Comparison of ENCODE assay signal across 8 cellular contexts in genomic region chr3:37741644-37742043, GRCh38.
DNase-seq lines count a peak whose midpoint lies in the region; ATAC-seq and TF ChIP-seq lines count a peak whose summit lies in the region.

No MANE protein-coding gene starts in this region.

- H3K4me3 ChIP-seq in AG10803 (ENCODE audit: low read length), result no peak overlapping the region

- DNase-seq in AG10803 (ENCODE audit: low read depth), result no peak
- DNase-seq in M059J (ENCODE audit: low read depth), result peak; percentile 25
- DNase-seq in cerebellar cortex (ENCODE audit: low spot score), result peak; percentile 16
- DNase-seq in lung microvascular endothelial cell (ENCODE audit: low read depth in 2 of 2), result peak; percentile 30 to 88
- DNase-seq in cerebellar nuclear complex (lab: John Stamatoyannopoulos, UW), result no peak

- TF ChIP-seq CTCF in AG10803 (conservative IDR thresholded peaks at IDR 0.05; ENCODE audit: low read length), result peak; percentile 30

- ATAC-seq in HG02970 (IDR thresholded peaks at IDR 0.05; ENCODE audit: low FRiP score, unreplicated experiment) (no peak), GM21737 (IDR thresholded peaks at IDR 0.05; ENCODE audit: unreplicated experiment) (no peak), HG03135 (IDR thresholded peaks at IDR 0.05; ENCODE audit: unreplicated experiment) (no peak)

Comparison
In these comparisons a context has a peak if more than half of its experiments do, and no peak if none do; other contexts are left out.
1. DNase-seq: peak in M059J (single experiment), cerebellar cortex (single experiment) and lung microvascular endothelial cell (2 of 2); none in AG10803 (single experiment) and cerebellar nuclear complex (0 of 2).